In genomic region chr2:174901075-174901474, GRCh38 we compare ENCODE assay signal across 8 cellular contexts.
DNase-seq lines count a peak whose midpoint lies in the region; ATAC-seq lines count a peak whose summit lies in the region.

No MANE protein-coding gene starts in this region.

- H2BK15ac ChIP-seq in mesendoderm (replicated peaks; ENCODE audit: low read depth), result no peak overlapping the region

- no peak overlapping the region for H3K4me2 ChIP-seq in mesendoderm (ENCODE audit: low read length)

- no peak overlapping the region for H4K8ac ChIP-seq in mesendoderm (ENCODE audit: low read depth, low read length)

- H3K9ac ChIP-seq in mesendoderm (ENCODE audit: low read length), result no peak overlapping the region

- no peaks in the 10 kb centered on the region for H3K79me2 ChIP-seq in mesendoderm (ENCODE audit: control insufficient read depth, insufficient read depth, low read length)

- no peak overlapping the region for H4K5ac ChIP-seq in mesendoderm (ENCODE audit: low read length)

- H2BK120ac ChIP-seq in mesendoderm (ENCODE audit: low read depth, low read length), result no peak overlapping the region

- H2BK5ac ChIP-seq in mesendoderm (ENCODE audit: low read length), result no peak overlapping the region

- no peak overlapping the region for H3K56ac ChIP-seq in mesendoderm (ENCODE audit: low read length)

- H3K27ac ChIP-seq in angular gyrus (ENCODE audit: low read depth, low read length), result peak overlapping the region; percentile 79
- no peak overlapping the region for H3K27ac ChIP-seq in mesendoderm (ENCODE audit: low read depth, low read length)

- no peak overlapping the region for H3K4ac ChIP-seq in mesendoderm (ENCODE audit: low read depth, low read length)

- no peak overlapping the region for H3K23ac ChIP-seq in mesendoderm (ENCODE audit: low read length)

- no peaks in the 10 kb centered on the region for H3K27me3 ChIP-seq in mesendoderm (ENCODE audit: insufficient read depth, low read length, poor library complexity)

- H3K4me1 ChIP-seq in mesendoderm (ENCODE audit: control insufficient read depth, low read depth, low read length), result no peaks in the 10 kb centered on the region

- no peak overlapping the region for H3K4me3 ChIP-seq in mesendoderm (ENCODE audit: low read length)

- ATAC-seq in GM21737 (IDR thresholded peaks at IDR 0.05; ENCODE audit: unreplicated experiment), result no peak

- H3K36me3 ChIP-seq in mesendoderm (ENCODE audit: control insufficient read depth, insufficient read depth, low read length), result peaks cover 1% of the 10 kb centered on the region

- no peak overlapping the region for H3K18ac ChIP-seq in mesendoderm (ENCODE audit: low read length)

- H3K79me1 ChIP-seq in mesendoderm (ENCODE audit: low read length), result no peaks in the 10 kb centered on the region

- no CpG with 5 or more reads among the region's 4 CpGs for WGBS in mesendoderm (ENCODE audit: extremely low coverage, insufficient coverage, low lambda C conversion rate)

- no peak overlapping the region for H2AK5ac ChIP-seq in mesendoderm (ENCODE audit: low read length)

- DNase-seq in AG20443 (ENCODE audit: low spot score) (peak; percentile 66), LHCN-M2 (ENCODE audit: low read depth) (peak; percentile 32), mesendoderm (peak; percentile 29), NCI-H187 (lab: John Stamatoyannopoulos, UW) (no peak), NCI-H1417 treated with DMSO at 0.1 percent for 48 hours (lab: John Stamatoyannopoulos, UW) (no peak), LoVo (ENCODE audit: low spot score) (no peak)

Comparison
In these comparisons a context has a peak if more than half of its experiments do, and no peak if none do; other contexts are left out.
1. DNase-seq: peak in AG20443 (single experiment), LHCN-M2 (single experiment) and mesendoderm (single experiment); none in NCI-H187 (0 of 2), NCI-H1417 treated with DMSO at 0.1 percent for 48 hours (single experiment) and LoVo (single experiment).